11 cellular contexts compared by ENCODE assay signal in the genomic region with DNA sequence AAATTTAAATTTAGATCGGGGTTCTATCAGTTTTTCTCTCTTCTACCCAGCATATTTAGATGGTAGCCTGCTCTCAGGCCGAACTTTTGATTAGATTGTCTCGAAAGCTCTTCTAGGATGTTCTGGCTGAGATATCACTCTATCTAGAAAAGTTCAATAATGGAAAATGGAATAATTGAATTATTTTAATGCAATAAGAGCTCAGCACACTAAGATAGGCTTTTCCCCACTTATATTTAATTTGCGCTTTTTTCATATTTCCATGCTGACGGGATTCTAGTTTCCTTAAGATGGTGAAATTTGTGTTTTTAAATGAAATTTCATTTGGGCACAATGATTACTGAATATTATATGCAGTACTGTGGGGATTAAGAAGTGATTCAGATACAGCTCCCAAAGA.
"Had no signal": no experiment of that assay in that cellular context is flagged by ENCODE, and none has a peak within 500 bp of the region (broad histone marks: within the 10 kb centered on the region; RNA-seq: fewer than 3 reads in every experiment).

No MANE protein-coding gene starts in this region.

- ATAC-seq: GM23338, HCT116 had no signal

- FAIRE-seq: H1, H54 had no signal

- H2AFZ ChIP-seq: GM23248, GM23338 had no signal

- H3K36me3 ChIP-seq: HAP-1 had no signal

- DNase-seq: GM23248, GOT3, H7, H9, HCEC 1CT, HFFc6 had no signal

- H3K27ac ChIP-seq: GM23248 had no signal

- H3K4me2 ChIP-seq: GM23338 had no signal

- H3K9me3 ChIP-seq: HAP-1 had no signal

- H3K4me3 ChIP-seq: GM23248, GM23338, HAP-1 had no signal

- H3K4me1 ChIP-seq: HAP-1 had no signal

- H3K9ac ChIP-seq: GM23248 had no signal
